28 cellular contexts compared by ENCODE assay signal in genomic region chr16:12371497-12371896, GRCh38.
"Had no signal": no experiment of that assay in that cellular context is flagged by ENCODE, and none has a peak within 500 bp of the region (broad histone marks: within the 10 kb centered on the region; RNA-seq: fewer than 3 reads in every experiment).

No MANE protein-coding gene starts in this region.

- DNase-seq: stimulated activated CD4-positive, alpha-beta T cell treated with anti-CD3 and anti-CD28 coated beads, Interleukin-2, amount 100 ng/mL, for 48 hours; stimulated activated CD4-positive, alpha-beta T cell treated with anti-CD3 and anti-CD28 coated beads, Interleukin-4, amount 100 ng/mL, for 1 hour; stimulated activated CD4-positive, alpha-beta T cell treated with anti-CD3 and anti-CD28 coated beads, Interleukin-4, amount 100 ng/mL, for 24 hours; stimulated activated CD4-positive, alpha-beta T cell treated with anti-CD3 and anti-CD28 coated beads, Interleukin-4, amount 100 ng/mL, for 4 hours; stimulated activated CD8-positive, alpha-beta memory T cell treated with anti-CD3 and anti-CD28 coated beads, Interleukin-4, amount 100 ng/mL, for 48 hours; stimulated activated naive B cell treated with anti-CD40 and anti-IgM and Interleukin-4, amounts not matched to agents 10 μg/mL and 1 μg/mL and 100 μg/mL, for 72 hours; stimulated activated naive CD4-positive, alpha-beta T cell; stimulated activated naive CD4-positive, alpha-beta T cell treated with Interleukin-2 at 50 U/mL for 16 hours; stimulated activated naive CD8-positive, alpha-beta T cell treated with anti-CD3 and anti-CD28 coated beads, Interleukin-15, amount 100 ng/mL, for 72 hours; stimulated activated naive CD8-positive, alpha-beta T cell treated with anti-CD3 and anti-CD28 coated beads, Interleukin-15, Interleukin-2, amounts not matched to agents 100 U/mL and 50 U/mL, for 24 hours; stomach; substantia nigra; testis; thyroid gland; tibial artery; transverse colon; trophoblast cell; upper lobe of left lung; upper lobe of right lung; uterus had no signal

- H3K4me3 ChIP-seq: stomach, suprapubic skin, testis, thoracic aorta, thyroid gland, tibial artery, tibial nerve, transverse colon, upper lobe of left lung, upper lobe of right lung, uterus, vagina had no signal

- H3K9me3 ChIP-seq: stomach, suprapubic skin, testis, thoracic aorta, thyroid gland, tibial artery, tibial nerve, transverse colon, upper lobe of left lung, upper lobe of right lung, uterus, vagina had no signal

- ATAC-seq: stimulated activated effector memory CD8-positive, alpha-beta T cell treated with anti-CD3 and anti-CD28 coated beads, Interleukin-12 subunit alpha, Interleukin-12 subunit beta, amount 100 ng/mL, for 72 hours; stimulated activated memory B cell treated with anti-CD40 and anti-IgM and Interleukin-4, amounts not matched to agents 10 μg/mL and 1 μg/mL and 100 μg/mL, for 72 hours; stimulated activated naive B cell treated with anti-CD40 and anti-IgM and Interleukin-4, amounts not matched to agents 10 μg/mL and 1 μg/mL and 100 μg/mL, for 72 hours; stimulated activated naive CD8-positive, alpha-beta T cell treated with anti-CD3 and anti-CD28 coated beads, Interleukin-15, amount 100 ng/mL, for 72 hours; stimulated activated naive CD8-positive, alpha-beta T cell treated with anti-CD3 and anti-CD28 coated beads, Interleukin-15, Interleukin-2, amounts not matched to agents 100 U/mL and 50 U/mL, for 24 hours; upper lobe of right lung had no signal

- H3K4me1 ChIP-seq: stomach, transverse colon, upper lobe of left lung, upper lobe of right lung, uterus, vagina had no signal

- H3K36me3 Mint-ChIP-seq: type B pancreatic cell had no signal

- H3K4me3 Mint-ChIP-seq: stimulated activated effector memory CD8-positive, alpha-beta T cell treated with anti-CD3 and anti-CD28 coated beads, Interleukin-12 subunit alpha, Interleukin-12 subunit beta, amount 100 ng/mL, for 72 hours; stimulated activated memory B cell treated with anti-CD40 and anti-IgM and Interleukin-4, amounts not matched to agents 10 μg/mL and 1 μg/mL and 100 μg/mL, for 72 hours; stimulated activated naive B cell treated with anti-CD40 and anti-IgM and Interleukin-4, amounts not matched to agents 10 μg/mL and 1 μg/mL and 100 μg/mL, for 72 hours; stimulated activated naive CD8-positive, alpha-beta T cell treated with anti-CD3 and anti-CD28 coated beads, Interleukin-15, amount 100 ng/mL, for 72 hours; stimulated activated naive CD8-positive, alpha-beta T cell treated with anti-CD3 and anti-CD28 coated beads, Interleukin-15, Interleukin-2, amounts not matched to agents 100 ng/mL and 50 ng/mL, for 24 hours; type B pancreatic cell had no signal

- H3K9me3 Mint-ChIP-seq: stimulated activated effector memory CD8-positive, alpha-beta T cell treated with anti-CD3 and anti-CD28 coated beads, Interleukin-12 subunit alpha, Interleukin-12 subunit beta, amount 100 ng/mL, for 72 hours; stimulated activated memory B cell treated with anti-CD40 and anti-IgM and Interleukin-4, amounts not matched to agents 10 μg/mL and 1 μg/mL and 100 μg/mL, for 72 hours; stimulated activated naive B cell treated with anti-CD40 and anti-IgM and Interleukin-4, amounts not matched to agents 10 μg/mL and 1 μg/mL and 100 μg/mL, for 72 hours; stimulated activated naive CD8-positive, alpha-beta T cell treated with anti-CD3 and anti-CD28 coated beads, Interleukin-15, amount 100 ng/mL, for 72 hours; stimulated activated naive CD8-positive, alpha-beta T cell treated with anti-CD3 and anti-CD28 coated beads, Interleukin-15, Interleukin-2, amounts not matched to agents 100 ng/mL and 50 ng/mL, for 24 hours; type B pancreatic cell had no signal

- H3K27ac ChIP-seq: stomach, suprapubic skin, testis, thoracic aorta, thyroid gland, tibial artery, tibial nerve, transverse colon, upper lobe of left lung, upper lobe of right lung, uterus, vagina had no signal

- H3K36me3 ChIP-seq: stomach, suprapubic skin, thoracic aorta, thyroid gland, tibial artery, tibial nerve, transverse colon, upper lobe of left lung, upper lobe of right lung, uterus, vagina had no signal

- H3K27me3 Mint-ChIP-seq: stimulated activated memory B cell treated with anti-CD40 and anti-IgM and Interleukin-4, amounts not matched to agents 10 μg/mL and 1 μg/mL and 100 μg/mL, for 72 hours; stimulated activated naive B cell treated with anti-CD40 and anti-IgM and Interleukin-4, amounts not matched to agents 10 μg/mL and 1 μg/mL and 100 μg/mL, for 72 hours; stimulated activated naive CD8-positive, alpha-beta T cell treated with anti-CD3 and anti-CD28 coated beads, Interleukin-15, amount 100 ng/mL, for 72 hours; stimulated activated naive CD8-positive, alpha-beta T cell treated with anti-CD3 and anti-CD28 coated beads, Interleukin-15, Interleukin-2, amounts not matched to agents 100 ng/mL and 50 ng/mL, for 24 hours; type B pancreatic cell had no signal

- H3K27ac Mint-ChIP-seq: stimulated activated effector memory CD8-positive, alpha-beta T cell treated with anti-CD3 and anti-CD28 coated beads, Interleukin-12 subunit alpha, Interleukin-12 subunit beta, amount 100 ng/mL, for 72 hours; stimulated activated memory B cell treated with anti-CD40 and anti-IgM and Interleukin-4, amounts not matched to agents 10 μg/mL and 1 μg/mL and 100 μg/mL, for 72 hours; stimulated activated naive CD8-positive, alpha-beta T cell treated with anti-CD3 and anti-CD28 coated beads, Interleukin-15, amount 100 ng/mL, for 72 hours; stimulated activated naive CD8-positive, alpha-beta T cell treated with anti-CD3 and anti-CD28 coated beads, Interleukin-15, Interleukin-2, amounts not matched to agents 100 ng/mL and 50 ng/mL, for 24 hours; type B pancreatic cell had no signal
